ENCODE assay signal across 8 cellular contexts in genomic region chr5:32076699-32077695, GRCh38.
DNase-seq lines count a peak whose midpoint lies in the region; ATAC-seq and FAIRE-seq lines count a peak whose summit lies in the region.

No MANE protein-coding gene starts in this region.

- intact Hi-C loops in left cardiac atrium (cut with DNase I) = loop anchor here in 1 of 2 donors (5.0 kb wide), 1 partner anchor 250 kb away; no protein-coding TSS in a partner anchor

- H3K9me3 ChIP-seq in small intestine (ENCODE audit: control insufficient read depth, low read depth) = no peaks in the 10 kb centered on the region

- peak; percentile 63 for DNase-seq in EH (ENCODE audit: low read depth)
- DNase-seq in NCI-H69 (lab: John Stamatoyannopoulos, UW) = peak; percentile 60
- DNase-seq in activated naive CD4-positive, alpha-beta T cell treated with Interleukin-2 at 50 U/mL for 16 hours = peak; percentile 21
- peak; percentile 51 for DNase-seq in left cardiac atrium
- DNase-seq in small intestine = peak; percentile 22
- no peak for DNase-seq in UCSD-AML1 (lab: John Stamatoyannopoulos, UW; ENCODE audit: unreplicated experiment)

- H3K36me3 ChIP-seq in small intestine (ENCODE audit: control insufficient read depth in 2 of 2, insufficient read depth in 2 of 2, low read length in 2 of 2) = no peaks in the 10 kb centered on the region

- no peak for FAIRE-seq in small intestine (lab: Jason Lieb, UNC)

- H3K4me1 ChIP-seq in small intestine (ENCODE audit: control insufficient read depth in 2 of 2, insufficient read depth in 1 of 2, low read depth in 1 of 2, low read length in 1 of 2) = no peaks in the 10 kb centered on the region

- ATAC-seq in HG02642 (IDR thresholded peaks at IDR 0.05; ENCODE audit: poor library complexity, unreplicated experiment) (peak; percentile 55), left cardiac atrium (peak; percentile 75 to 80), HG03196 (IDR thresholded peaks at IDR 0.05; ENCODE audit: unreplicated experiment) (no peak)

- H3K4me3 ChIP-seq in small intestine (ENCODE audit: low read depth in 1 of 2, low read length in 2 of 2) = no peak overlapping the region

- 43 to 50% (median 44%) methylated on average over 4 of the region's 4 CpGs for WGBS in small intestine, 3 donors

- no peak overlapping the region for H3K27ac ChIP-seq in small intestine (ENCODE audit: low read depth in 1 of 2, low read length in 1 of 2)

- H3K27me3 ChIP-seq in small intestine (ENCODE audit: control insufficient read depth in 2 of 2, insufficient read depth in 2 of 2, low read length in 2 of 2) = no peaks in the 10 kb centered on the region
